In the genomic region with DNA sequence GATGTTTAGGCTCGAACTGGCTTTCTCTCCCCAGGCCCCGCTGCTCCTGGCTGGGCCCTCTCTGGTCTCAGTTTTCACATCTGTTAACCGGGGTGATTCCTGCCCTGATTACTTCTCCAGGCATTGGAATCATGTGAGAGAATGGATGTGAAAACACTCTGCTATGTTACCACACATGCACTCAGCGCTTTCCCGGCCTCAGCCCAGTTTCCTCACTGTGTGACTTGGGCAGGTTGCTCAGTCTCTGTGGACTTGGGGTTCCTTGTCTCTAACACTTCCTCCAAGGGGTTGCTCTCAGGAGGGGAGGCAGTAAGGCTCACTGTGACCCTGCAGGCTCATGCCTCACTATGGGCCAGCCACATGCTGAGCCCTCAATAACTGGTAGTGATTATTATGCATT, we compare ENCODE assay signal across 21 cellular contexts.
DNase-seq lines count a peak whose midpoint lies in the region; ATAC-seq, FAIRE-seq and TF ChIP-seq lines count a peak whose summit lies in the region.
"Had no signal": no experiment of that assay in that cellular context is flagged by ENCODE, and none has a peak within 500 bp of the region (broad histone marks: within the 10 kb centered on the region; RNA-seq: fewer than 3 reads in every experiment).

No MANE protein-coding gene starts in this region.

- H3K9ac ChIP-seq in kidney (ENCODE audit: low read length in 2 of 2): no peak overlapping the region

- TF ChIP-seq CTCF in kidney (IDR thresholded peaks at IDR 0.05; ENCODE audit: borderline replicate concordance, extremely low read depth, insufficient read depth): no peak
- no peak for TF ChIP-seq CTCF in osteocyte (IDR thresholded peaks at IDR 0.05)

- CTCF ChIA-PET in activated CD4-positive, alpha-beta memory T cell treated with anti-CD3 and anti-CD28 coated beads, Interleukin-2, amount 10 ng/mL, durations not matched to agents 7 days and 5 days (lab: Charles Lee): no interaction called here

- POLR2A ChIA-PET in activated CD4-positive, alpha-beta memory T cell treated with anti-CD3 and anti-CD28 coated beads, Interleukin-2, amount 10 ng/mL, durations not matched to agents 7 days and 5 days (lab: Charles Lee): no interaction called here

- no peaks in the 10 kb centered on the region for H3K4me1 Mint-ChIP-seq in stimulated activated naive CD8-positive, alpha-beta T cell treated with anti-CD3 and anti-CD28 coated beads, Interleukin-15, Interleukin-2, amounts not matched to agents 100 ng/mL and 50 ng/mL, for 24 hours (ENCODE audit: low read depth)
- H3K4me1 Mint-ChIP-seq in osteocyte (ENCODE audit: unreplicated experiment): peaks cover 23% of the 10 kb centered on the region
- H3K4me1 Mint-ChIP-seq in activated CD4-positive, alpha-beta memory T cell treated with anti-CD3 and anti-CD28 coated beads, Interleukin-2, amount 10 ng/mL, durations not matched to agents 7 days and 5 days: no peaks in the 10 kb centered on the region
- H3K4me1 Mint-ChIP-seq: CD8-positive, alpha-beta memory T cell; IgD-negative memory B cell had no signal

- H3K36me3 ChIP-seq in kidney (ENCODE audit: control insufficient read depth in 1 of 2, insufficient read depth in 2 of 2, low read length in 2 of 2): no peaks in the 10 kb centered on the region
- H3K36me3 ChIP-seq: Peyer's patch, SJCRH30 had no signal

- no peak overlapping the region for H3K4me3 ChIP-seq in kidney (ENCODE audit: low read length in 2 of 2)
- H3K4me3 ChIP-seq: Peyer's patch, SJCRH30 had no signal

- H3K9me3 ChIP-seq in kidney (ENCODE audit: control insufficient read depth in 1 of 2, low read length in 2 of 2): no peaks in the 10 kb centered on the region
- H3K9me3 ChIP-seq: Peyer's patch, SJCRH30 had no signal

- H3K27me3 Mint-ChIP-seq in stimulated activated naive CD8-positive, alpha-beta T cell treated with anti-CD3 and anti-CD28 coated beads, Interleukin-15, Interleukin-2, amounts not matched to agents 100 ng/mL and 50 ng/mL, for 24 hours: no peaks in the 10 kb centered on the region
- no peaks in the 10 kb centered on the region for H3K27me3 Mint-ChIP-seq in osteocyte (ENCODE audit: unreplicated experiment)
- no peaks in the 10 kb centered on the region for H3K27me3 Mint-ChIP-seq in activated CD4-positive, alpha-beta memory T cell treated with anti-CD3 and anti-CD28 coated beads, Interleukin-2, amount 10 ng/mL, durations not matched to agents 7 days and 5 days

- no peak for ATAC-seq in stimulated activated naive CD8-positive, alpha-beta T cell treated with anti-CD3 and anti-CD28 coated beads, Interleukin-15, Interleukin-2, amounts not matched to agents 100 U/mL and 50 U/mL, for 24 hours
- ATAC-seq in HG03442 (IDR thresholded peaks at IDR 0.05; ENCODE audit: unreplicated experiment): no peak
- ATAC-seq in HG02973 (IDR thresholded peaks at IDR 0.05; ENCODE audit: unreplicated experiment): no peak

- H3K27ac Mint-ChIP-seq in stimulated activated naive CD8-positive, alpha-beta T cell treated with anti-CD3 and anti-CD28 coated beads, Interleukin-15, Interleukin-2, amounts not matched to agents 100 ng/mL and 50 ng/mL, for 24 hours: peak overlapping the region; percentile 11
- no peak overlapping the region for H3K27ac Mint-ChIP-seq in osteocyte (ENCODE audit: unreplicated experiment)
- no peak overlapping the region for H3K27ac Mint-ChIP-seq in activated CD4-positive, alpha-beta memory T cell treated with anti-CD3 and anti-CD28 coated beads, Interleukin-2, amount 10 ng/mL, durations not matched to agents 7 days and 5 days
- H3K27ac Mint-ChIP-seq: CD8-positive, alpha-beta memory T cell; IgD-negative memory B cell had no signal

- no peak for DNase-seq in stimulated activated naive CD8-positive, alpha-beta T cell treated with anti-CD3 and anti-CD28 coated beads, Interleukin-15, Interleukin-2, amounts not matched to agents 100 U/mL and 50 U/mL, for 24 hours
- DNase-seq in kidney (peak; percentile 15), osteocyte (ENCODE audit: extremely low spot score, unreplicated experiment) (peak; percentile 44), HT-29 (ENCODE audit: low spot score) (no peak)
- DNase-seq in activated CD4-positive, alpha-beta memory T cell treated with anti-CD3 and anti-CD28 coated beads, Interleukin-2, amount 10 ng/mL, durations not matched to agents 7 days and 5 days: no peak
- DNase-seq: CD8-positive, alpha-beta memory T cell; EL; GF-D8; NCI-H1694; NCI-H2081; NCI-H2171 treated with DMSO at 0.1 percent for 48 hours; NCI-H524 treated with DMSO at 0.1 percent for 48 hours; Peyer's patch; SJCRH30 had no signal

- H3K9me3 Mint-ChIP-seq in stimulated activated naive CD8-positive, alpha-beta T cell treated with anti-CD3 and anti-CD28 coated beads, Interleukin-15, Interleukin-2, amounts not matched to agents 100 ng/mL and 50 ng/mL, for 24 hours: no peaks in the 10 kb centered on the region
- no peaks in the 10 kb centered on the region for H3K9me3 Mint-ChIP-seq in osteocyte (ENCODE audit: unreplicated experiment)
- no peaks in the 10 kb centered on the region for H3K9me3 Mint-ChIP-seq in activated CD4-positive, alpha-beta memory T cell treated with anti-CD3 and anti-CD28 coated beads, Interleukin-2, amount 10 ng/mL, durations not matched to agents 7 days and 5 days
- H3K9me3 Mint-ChIP-seq: CD8-positive, alpha-beta memory T cell; IgD-negative memory B cell had no signal

- H3K27ac ChIP-seq in kidney (ENCODE audit: low read depth in 2 of 2, low read length in 2 of 2): no peak overlapping the region
- H3K27ac ChIP-seq: C4-2B, Peyer's patch, SJCRH30 had no signal

- no peak for FAIRE-seq in kidney (lab: Jason Lieb, UNC)
- FAIRE-seq: D721Med, HTR-8/SVneo had no signal

- H3K4me3 Mint-ChIP-seq in stimulated activated naive CD8-positive, alpha-beta T cell treated with anti-CD3 and anti-CD28 coated beads, Interleukin-15, Interleukin-2, amounts not matched to agents 100 ng/mL and 50 ng/mL, for 24 hours: no peak overlapping the region
- no peak overlapping the region for H3K4me3 Mint-ChIP-seq in osteocyte (ENCODE audit: unreplicated experiment)
- H3K4me3 Mint-ChIP-seq in activated CD4-positive, alpha-beta memory T cell treated with anti-CD3 and anti-CD28 coated beads, Interleukin-2, amount 10 ng/mL, durations not matched to agents 7 days and 5 days: no peak overlapping the region
- H3K4me3 Mint-ChIP-seq: CD8-positive, alpha-beta memory T cell; IgD-negative memory B cell had no signal

- intact Hi-C loops in kidney (cut with DNase I): no loop called here

- H3K4me1 ChIP-seq in kidney (ENCODE audit: control insufficient read depth in 1 of 2, insufficient read depth in 1 of 2, low read depth in 1 of 2, low read length in 2 of 2): no peaks in the 10 kb centered on the region
- H3K4me1 ChIP-seq: Peyer's patch, SJCRH30 had no signal

- no peaks in the 10 kb centered on the region for H3K36me3 Mint-ChIP-seq in stimulated activated naive CD8-positive, alpha-beta T cell treated with anti-CD3 and anti-CD28 coated beads, Interleukin-15, Interleukin-2, amounts not matched to agents 100 ng/mL and 50 ng/mL, for 24 hours (ENCODE audit: low read depth)
- no peaks in the 10 kb centered on the region for H3K36me3 Mint-ChIP-seq in osteocyte (ENCODE audit: unreplicated experiment)
- H3K36me3 Mint-ChIP-seq in activated CD4-positive, alpha-beta memory T cell treated with anti-CD3 and anti-CD28 coated beads, Interleukin-2, amount 10 ng/mL, durations not matched to agents 7 days and 5 days (ENCODE audit: low read depth): no peaks in the 10 kb centered on the region
- H3K36me3 Mint-ChIP-seq: CD8-positive, alpha-beta memory T cell; IgD-negative memory B cell had no signal

Comparison
In these comparisons a context has a peak if more than half of its experiments do, and no peak if none do; other contexts are left out.
1. DNase-seq: peak in kidney (single experiment) and osteocyte (single experiment); none in stimulated activated naive CD8-positive, alpha-beta T cell treated with anti-CD3 and anti-CD28 coated beads, Interleukin-15, Interleukin-2, amounts not matched to agents 100 U/mL and 50 U/mL, for 24 hours (single experiment), activated CD4-positive, alpha-beta memory T cell treated with anti-CD3 and anti-CD28 coated beads, Interleukin-2, amount 10 ng/mL, durations not matched to agents 7 days and 5 days (single experiment) and HT-29 (single experiment).